Comparison of ENCODE assay signal across 8 cellular contexts in the genomic region with DNA sequence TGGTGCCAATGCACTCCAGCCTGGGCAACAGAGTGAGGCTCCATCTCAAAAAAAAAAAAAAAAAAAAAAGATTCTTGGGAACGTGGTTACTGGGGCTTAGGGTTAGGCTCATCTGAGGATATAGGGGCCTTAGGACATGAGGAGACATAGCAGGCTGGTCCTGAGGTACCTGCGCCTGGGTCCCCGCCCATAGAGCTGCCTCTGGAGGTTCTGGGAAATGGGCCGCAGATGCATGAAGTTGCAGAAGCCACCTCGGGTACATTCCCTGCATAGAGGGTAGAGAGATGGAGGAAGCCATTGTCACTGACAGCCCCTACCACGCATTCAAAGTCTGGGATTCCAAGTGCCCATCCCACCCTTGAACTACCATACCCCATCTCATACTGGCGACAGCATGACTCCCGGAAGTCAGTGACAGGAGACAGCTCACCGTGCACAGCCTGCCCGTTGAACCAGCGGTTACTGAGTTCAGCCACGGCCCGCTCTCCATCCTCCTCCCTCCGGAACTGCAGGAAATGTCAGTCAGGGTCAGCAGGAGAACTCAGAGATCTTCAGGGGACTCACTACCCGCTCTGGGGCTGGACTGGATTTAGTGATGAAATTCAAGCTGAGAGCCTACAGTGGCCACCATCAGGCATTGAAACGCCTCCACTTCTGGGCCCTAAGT.
DNase-seq lines count a peak whose midpoint lies in the region; ATAC-seq and TF ChIP-seq lines count a peak whose summit lies in the region.
"Had no signal": no experiment of that assay in that cellular context is flagged by ENCODE, and none has a peak within 500 bp of the region (broad histone marks: within the 10 kb centered on the region; RNA-seq: fewer than 3 reads in every experiment).

No MANE protein-coding gene starts in this region.

- peak overlapping the region; percentile 93 for H3K4me3 ChIP-seq in HUES6 (ENCODE audit: low read depth, low read length)
- peak overlapping the region; percentile 74 to 83 for H3K4me3 ChIP-seq in neutrophil (ENCODE audit: low read depth in 1 of 2, low read length in 1 of 2)

- ATAC-seq in activated naive CD8-positive, alpha-beta T cell treated with anti-CD3 and anti-CD28 coated beads, Interleukin-2, amount 50 U/mL, for 24 hours = no peak
- ATAC-seq in HG02884 (IDR thresholded peaks at IDR 0.05; ENCODE audit: unreplicated experiment) = no peak

- DNase-seq in activated naive CD8-positive, alpha-beta T cell treated with anti-CD3 and anti-CD28 coated beads, Interleukin-2, amount 50 U/mL, for 24 hours = no peak
- DNase-seq in DMS 273 (lab: John Stamatoyannopoulos, UW; ENCODE audit: unreplicated experiment) (no peak), NCI-H187 treated with DMSO at 0.1 percent for 48 hours (lab: John Stamatoyannopoulos, UW) (no peak)
- DNase-seq: GF-D8, heart right ventricle had no signal

- H3K27ac Mint-ChIP-seq in activated naive CD8-positive, alpha-beta T cell treated with anti-CD3 and anti-CD28 coated beads, Interleukin-2, amount 50 U/mL, for 24 hours = peak overlapping the region; percentile 99

- peaks cover 64% of the 10 kb centered on the region for H3K4me1 Mint-ChIP-seq in activated naive CD8-positive, alpha-beta T cell treated with anti-CD3 and anti-CD28 coated beads, Interleukin-2, amount 50 U/mL, for 24 hours

- H3K4me3 Mint-ChIP-seq in activated naive CD8-positive, alpha-beta T cell treated with anti-CD3 and anti-CD28 coated beads, Interleukin-2, amount 50 U/mL, for 24 hours = peak overlapping the region; percentile 97

- H3K36me3 ChIP-seq in HUES6 (ENCODE audit: control insufficient read depth, insufficient read depth, low read length) = 0 out of 2 replicates have a peak, but pooled peaks cover 3% of the 10 kb centered on the region
- H3K36me3 ChIP-seq in neutrophil = peaks cover 11% of the 10 kb centered on the region

- no peak for TF ChIP-seq CTCF in neutrophil (IDR thresholded peaks at IDR 0.05)

- no peak overlapping the region for H3K9ac ChIP-seq in HUES6 (ENCODE audit: low read length)

- no peaks in the 10 kb centered on the region for H3K27me3 Mint-ChIP-seq in activated naive CD8-positive, alpha-beta T cell treated with anti-CD3 and anti-CD28 coated beads, Interleukin-2, amount 50 U/mL, for 24 hours

- H3K27me3 ChIP-seq in HUES6 (ENCODE audit: control insufficient read depth, insufficient read depth, low read length) = no peaks in the 10 kb centered on the region
- H3K27me3 ChIP-seq in neutrophil = no peaks in the 10 kb centered on the region
- H3K27me3 ChIP-seq: heart right ventricle had no signal

- H3K4me1 ChIP-seq in HUES6 (ENCODE audit: control insufficient read depth, insufficient read depth, low read length) (peaks cover 11% of the 10 kb centered on the region), neutrophil (ENCODE audit: control insufficient read depth in 1 of 2, insufficient read depth in 1 of 2, low read depth in 1 of 2, low read length in 1 of 2) (peaks cover 70 to 81% of the 10 kb centered on the region in 2 experiments)

- H3K9me3 Mint-ChIP-seq in activated naive CD8-positive, alpha-beta T cell treated with anti-CD3 and anti-CD28 coated beads, Interleukin-2, amount 50 U/mL, for 24 hours = no peaks in the 10 kb centered on the region

- no peaks in the 10 kb centered on the region for H3K9me3 ChIP-seq in HUES6 (ENCODE audit: control insufficient read depth, insufficient read depth, low read depth, low read length)
- H3K9me3 ChIP-seq in neutrophil = no peaks in the 10 kb centered on the region
- H3K9me3 ChIP-seq: heart right ventricle had no signal

- H3K27ac ChIP-seq in HUES6 (ENCODE audit: low read depth, low read length) = no peak overlapping the region
- H3K27ac ChIP-seq in neutrophil = peak overlapping the region; percentile 96

- peaks cover 27% of the 10 kb centered on the region for H3K36me3 Mint-ChIP-seq in activated naive CD8-positive, alpha-beta T cell treated with anti-CD3 and anti-CD28 coated beads, Interleukin-2, amount 50 U/mL, for 24 hours (ENCODE audit: low read depth)
